30 cellular contexts compared by ENCODE assay signal in the genomic region with DNA sequence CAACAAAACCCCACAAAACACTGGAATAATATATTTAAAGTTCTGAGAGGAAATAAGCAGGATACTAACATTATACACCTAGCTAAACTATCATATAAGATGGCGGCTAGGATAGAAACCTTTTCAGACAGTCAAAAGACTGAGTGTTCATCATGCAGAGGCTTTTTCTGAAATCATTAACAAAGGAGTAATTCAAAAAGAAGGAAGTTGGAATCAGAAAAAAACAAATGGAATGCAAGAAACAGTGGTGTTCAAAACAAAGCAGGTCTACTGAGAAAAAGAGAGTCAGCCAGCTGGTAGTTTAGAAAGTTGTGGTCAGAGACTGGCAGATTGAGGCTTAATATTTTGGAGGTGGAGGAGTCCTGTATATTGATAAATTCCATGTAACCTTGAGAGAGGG.
"Had no signal": no experiment of that assay in that cellular context is flagged by ENCODE, and none has a peak within 500 bp of the region (broad histone marks: within the 10 kb centered on the region; RNA-seq: fewer than 3 reads in every experiment).

No MANE protein-coding gene starts in this region.

- H3K9me3 Mint-ChIP-seq: activated naive CD4-positive, alpha-beta T cell treated with anti-CD3 and anti-CD28 coated beads, Interleukin-2, amount 50 U/mL, for 24 hours had no signal

- H3K27me3 ChIP-seq: adrenal gland, body of pancreas, cardiac muscle cell, dorsolateral prefrontal cortex, gastrocnemius medialis, heart left ventricle had no signal

- H3K36me3 ChIP-seq: adrenal gland, cardiac muscle cell, heart left ventricle had no signal

- H3K27me3 Mint-ChIP-seq: activated CD4-positive, alpha-beta memory T cell treated with anti-CD3 and anti-CD28 coated beads for 36 hours; activated CD4-positive, alpha-beta T cell treated with anti-CD3 and anti-CD28 coated beads for 36 hours; activated CD4-positive, alpha-beta T cell treated with anti-CD3 and anti-CD28 coated beads, Interleukin-2, amount 10 ng/mL, durations not matched to agents 24 days and 14 days; activated naive CD4-positive, alpha-beta T cell treated with anti-CD3 and anti-CD28 coated beads, Interleukin-2, amount 50 U/mL, for 24 hours; activated naive CD8-positive, alpha-beta T cell treated with anti-CD3 and anti-CD28 coated beads for 36 hours; activated naive CD8-positive, alpha-beta T cell treated with anti-CD3 and anti-CD28 coated beads, Interleukin-2, amount 50 U/mL, for 24 hours; activated T-helper 17 cell treated with anti-CD3 and anti-CD28 coated beads, Interleukin-2, amount 50 U/mL, for 72 hours; central memory CD8-positive, alpha-beta T cell; dendritic cell treated with granulocyte-macrophage colony-stimulating factor and Interleukin-4, amounts not matched to agents 40 ng/mL and 50 ng/mL, for 4 days had no signal

- DNase-seq: activated CD4-positive, alpha-beta memory T cell treated with anti-CD3 and anti-CD28 coated beads for 36 hours; activated CD4-positive, alpha-beta T cell treated with anti-CD3 and anti-CD28 coated beads for 36 hours; activated CD4-positive, alpha-beta T cell treated with anti-CD3 and anti-CD28 coated beads, Interleukin-2, amount 10 ng/mL, durations not matched to agents 24 days and 14 days; activated CD4-positive, CD25-positive, alpha-beta regulatory T cell; activated CD4-positive, CD25-positive, alpha-beta regulatory T cell treated with anti-CD3 and anti-CD28 coated beads, Interleukin-2, amount 50 U/mL, for 72 hours; activated CD8-positive, alpha-beta T cell treated with anti-CD3 and anti-CD28 coated beads, Interleukin-2, amount 10 ng/mL, durations not matched to agents 7 days and 5 days; activated effector memory CD4-positive, alpha-beta T cell treated with anti-CD3 and anti-CD28 coated beads, Interleukin-2, amount 50 U/mL, for 16 hours; activated naive CD4-positive, alpha-beta T cell treated with anti-CD3 and anti-CD28 coated beads for 36 hours; activated naive CD8-positive, alpha-beta T cell treated with anti-CD3 and anti-CD28 coated beads for 36 hours; activated naive CD8-positive, alpha-beta T cell treated with anti-CD3 and anti-CD28 coated beads, Interleukin-2, amount 50 U/mL, for 24 hours; activated T-cell treated with anti-CD3 and anti-CD28 coated beads, Interleukin-2, amount 50 U/mL, for 4 hours; adrenal gland; amygdala; aorta; body of pancreas; dorsolateral prefrontal cortex; effector memory CD4-positive, alpha-beta T cell; endodermal cell; foreskin fibroblast; gastrocnemius medialis; glutamatergic neuron; heart left ventricle; T-helper 2 cell had no signal

- ATAC-seq: activated CD4-positive, alpha-beta T cell treated with anti-CD3 and anti-CD28 coated beads for 36 hours; activated CD8-positive, alpha-beta T cell treated with anti-CD3 and anti-CD28 coated beads, Interleukin-2, amount 10 ng/mL, durations not matched to agents 7 days and 5 days; activated naive CD8-positive, alpha-beta T cell treated with anti-CD3 and anti-CD28 coated beads, Interleukin-2, amount 50 U/mL, for 24 hours; activated T-cell treated with anti-CD3 and anti-CD28 coated beads, Interleukin-2, amount 50 U/mL, for 4 hours; activated T-helper 17 cell treated with anti-CD3 and anti-CD28 coated beads, Interleukin-2, amount 50 U/mL, for 72 hours; body of pancreas; esophagus mucosa; gastrocnemius medialis; heart left ventricle had no signal

- H3K4me1 Mint-ChIP-seq: endodermal cell had no signal

- H3K27ac ChIP-seq: adrenal gland, cardiac muscle cell, coronary artery, dorsolateral prefrontal cortex, gastrocnemius medialis, heart left ventricle had no signal

- H3K9me3 ChIP-seq: adrenal gland, body of pancreas had no signal

- H3K4me3 ChIP-seq: adrenal gland, body of pancreas, cardiac muscle cell, coronary artery, dorsolateral prefrontal cortex, gastrocnemius medialis, heart left ventricle had no signal

- H3K27ac Mint-ChIP-seq: activated CD4-positive, alpha-beta memory T cell treated with anti-CD3 and anti-CD28 coated beads for 36 hours; activated CD4-positive, alpha-beta T cell treated with anti-CD3 and anti-CD28 coated beads for 36 hours; activated CD4-positive, alpha-beta T cell treated with anti-CD3 and anti-CD28 coated beads, Interleukin-2, amount 10 ng/mL, durations not matched to agents 24 days and 14 days; activated CD8-positive, alpha-beta T cell treated with anti-CD3 and anti-CD28 coated beads, Interleukin-2, amount 10 ng/mL, durations not matched to agents 7 days and 5 days; activated naive CD4-positive, alpha-beta T cell treated with anti-CD3 and anti-CD28 coated beads for 36 hours; activated naive CD4-positive, alpha-beta T cell treated with anti-CD3 and anti-CD28 coated beads, Interleukin-2, amount 50 U/mL, for 24 hours; activated naive CD8-positive, alpha-beta T cell treated with anti-CD3 and anti-CD28 coated beads for 36 hours; activated naive CD8-positive, alpha-beta T cell treated with anti-CD3 and anti-CD28 coated beads, Interleukin-2, amount 50 U/mL, for 24 hours; activated T-helper 17 cell treated with anti-CD3 and anti-CD28 coated beads, Interleukin-2, amount 50 U/mL, for 72 hours; dendritic cell treated with granulocyte-macrophage colony-stimulating factor and Interleukin-4, amounts not matched to agents 40 ng/mL and 50 ng/mL, for 4 days; endodermal cell had no signal

- H3K4me3 Mint-ChIP-seq: activated CD4-positive, alpha-beta memory T cell treated with anti-CD3 and anti-CD28 coated beads for 36 hours; activated CD4-positive, alpha-beta T cell treated with anti-CD3 and anti-CD28 coated beads for 36 hours; activated CD4-positive, alpha-beta T cell treated with anti-CD3 and anti-CD28 coated beads, Interleukin-2, amount 10 ng/mL, durations not matched to agents 24 days and 14 days; activated CD8-positive, alpha-beta T cell treated with anti-CD3 and anti-CD28 coated beads, Interleukin-2, amount 10 ng/mL, durations not matched to agents 7 days and 5 days; activated naive CD4-positive, alpha-beta T cell treated with anti-CD3 and anti-CD28 coated beads for 36 hours; activated naive CD4-positive, alpha-beta T cell treated with anti-CD3 and anti-CD28 coated beads, Interleukin-2, amount 50 U/mL, for 24 hours; activated naive CD8-positive, alpha-beta T cell treated with anti-CD3 and anti-CD28 coated beads for 36 hours; activated naive CD8-positive, alpha-beta T cell treated with anti-CD3 and anti-CD28 coated beads, Interleukin-2, amount 50 U/mL, for 24 hours; activated T-cell treated with anti-CD3 and anti-CD28 coated beads, Interleukin-2, amount 50 U/mL, for 4 hours; activated T-helper 17 cell treated with anti-CD3 and anti-CD28 coated beads, Interleukin-2, amount 50 U/mL, for 72 hours; central memory CD8-positive, alpha-beta T cell; dendritic cell treated with granulocyte-macrophage colony-stimulating factor and Interleukin-4, amounts not matched to agents 40 ng/mL and 50 ng/mL, for 4 days; endodermal cell had no signal

- H3K4me1 ChIP-seq: adrenal gland, body of pancreas, gastrocnemius medialis, heart left ventricle had no signal
